In the genomic region with DNA sequence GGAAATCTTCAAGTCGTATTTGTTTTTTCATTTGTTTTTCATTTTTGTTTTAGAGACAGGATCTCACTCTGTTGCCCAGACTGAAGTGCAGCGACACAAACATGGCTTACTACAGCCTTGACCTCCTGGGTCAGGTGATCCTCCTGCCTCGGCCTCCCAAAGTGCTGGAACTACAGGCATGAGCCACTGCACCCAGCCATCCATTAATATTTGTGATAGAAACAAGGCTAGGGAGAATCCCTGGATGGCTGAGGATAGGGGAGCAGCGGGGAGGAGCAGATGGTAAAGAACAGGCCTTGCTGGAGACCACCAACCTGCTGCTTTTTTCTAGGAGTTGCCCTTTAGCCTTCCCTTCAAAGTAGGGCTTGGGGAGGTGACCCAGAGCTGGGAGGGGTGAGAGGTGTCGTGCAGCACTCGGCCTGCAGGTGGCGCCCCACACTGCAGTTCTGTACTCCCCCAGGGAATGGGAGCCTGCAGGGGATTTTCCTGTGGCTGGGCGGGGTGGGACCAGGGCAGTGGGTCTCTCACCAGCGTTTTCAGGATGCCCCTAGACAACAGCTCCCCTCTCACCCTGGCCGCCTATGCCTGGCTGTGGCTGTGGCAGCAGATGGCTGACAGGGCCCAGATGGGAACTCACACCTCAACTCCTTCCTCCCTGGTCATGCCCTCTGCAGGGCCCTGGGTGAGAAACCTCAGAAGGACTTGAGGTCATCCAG, we compare ENCODE assay signal across 7 cellular contexts. TPM values are rescaled to one million over a fixed set of nuclear protein-coding genes. Genes with fewer than 3 reads are reported as not detected.
DNase-seq lines count a peak whose midpoint lies in the region; TF ChIP-seq lines count a peak whose summit lies in the region.

No MANE protein-coding gene starts in this region.

- DNase-seq in GM10266 (ENCODE audit: extremely low spot score), result peak; percentile 80
- peak; percentile 73 for DNase-seq in HT-29 (ENCODE audit: low spot score)
- DNase-seq in SKM-1 treated with dmso at 0.1 percent for 144 hours (lab: John Stamatoyannopoulos, UW; ENCODE audit: unreplicated experiment), result peak; percentile 37
- peak; percentile 66 for DNase-seq in activated naive CD8-positive, alpha-beta T cell treated with anti-CD3 and anti-CD28 coated beads for 36 hours
- DNase-seq in cardiac septum (ENCODE audit: low spot score), result peak; percentile 90
- DNase-seq in retinal pigment epithelial cell (ENCODE audit: low read depth), result no peak
- no peak for DNase-seq in middle frontal gyrus (ENCODE audit: extremely low spot score, low spot score)

- intact Hi-C loops in cardiac septum (cut with DNase I), result loop anchor here (1.0 kb wide), 1 partner anchor 428 kb away; no protein-coding TSS in a partner anchor

- TF ChIP-seq CTCF in GM10266 (IDR thresholded peaks at IDR 0.05; ENCODE audit: control insufficient read depth, insufficient read depth, low read depth, missing control alignments), result peak; percentile 94
- TF ChIP-seq CTCF in retinal pigment epithelial cell (conservative IDR thresholded peaks at IDR 0.05; ENCODE audit: low read depth, low read length), result peak; percentile 92

- H3K9me3 Mint-ChIP-seq in activated naive CD8-positive, alpha-beta T cell treated with anti-CD3 and anti-CD28 coated beads for 36 hours, result no peaks in the 10 kb centered on the region

- H3K4me3 ChIP-seq in retinal pigment epithelial cell (ENCODE audit: low read length), result no peak overlapping the region

- H3K4me1 Mint-ChIP-seq in activated naive CD8-positive, alpha-beta T cell treated with anti-CD3 and anti-CD28 coated beads for 36 hours, result no peaks in the 10 kb centered on the region

- H3K27me3 Mint-ChIP-seq in activated naive CD8-positive, alpha-beta T cell treated with anti-CD3 and anti-CD28 coated beads for 36 hours, result no peaks in the 10 kb centered on the region

- H3K36me3 Mint-ChIP-seq in activated naive CD8-positive, alpha-beta T cell treated with anti-CD3 and anti-CD28 coated beads for 36 hours, result no peaks in the 10 kb centered on the region

- H3K4me3 Mint-ChIP-seq in activated naive CD8-positive, alpha-beta T cell treated with anti-CD3 and anti-CD28 coated beads for 36 hours, result no peak overlapping the region

- H3K27ac Mint-ChIP-seq in activated naive CD8-positive, alpha-beta T cell treated with anti-CD3 and anti-CD28 coated beads for 36 hours, result no peak overlapping the region

RNA-seq across cellular contexts. Expression of gene CDH23, which starts 12.6 kb away (rescaled TPM):
- total RNA-seq in HT-29 (2014; rRNA removed; shearing (Covaris generic)), result 0.05 and 0.63 TPM in 2 replicates
- total RNA-seq in activated naive CD8-positive, alpha-beta T cell treated with anti-CD3 and anti-CD28 coated beads for 36 hours, result 1 to 10 TPM; 1.4 TPM
- 9.3 TPM for total RNA-seq in cardiac septum

Comparison
In these comparisons a context has a peak if more than half of its experiments do, and no peak if none do; other contexts are left out.
1. DNase-seq: peak in GM10266 (single experiment), HT-29 (single experiment), SKM-1 treated with dmso at 0.1 percent for 144 hours (single experiment), activated naive CD8-positive, alpha-beta T cell treated with anti-CD3 and anti-CD28 coated beads for 36 hours (single experiment) and cardiac septum (single experiment); none in retinal pigment epithelial cell (single experiment) and middle frontal gyrus (single experiment).